Comparison of ENCODE assay signal across 14 cellular contexts in the genomic region with DNA sequence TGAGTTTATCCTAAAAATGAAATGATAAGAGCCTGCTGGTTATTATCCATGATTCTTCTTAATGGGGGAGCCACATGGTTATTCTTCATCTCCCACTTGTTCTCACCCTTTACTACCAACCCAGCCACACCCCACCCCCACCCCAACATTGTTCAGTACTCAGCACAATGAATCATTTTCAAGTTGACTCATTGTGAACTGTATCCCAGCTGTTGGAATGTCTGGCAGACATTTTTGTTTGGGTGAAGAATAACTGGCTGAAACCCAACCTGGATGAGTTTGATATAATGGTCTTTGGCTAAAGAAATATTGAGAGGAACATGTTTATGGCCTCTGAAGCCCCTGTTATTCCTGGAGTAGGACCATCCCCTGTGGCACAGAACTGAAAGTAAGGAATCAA.
DNase-seq lines count a peak whose midpoint lies in the region; ATAC-seq and TF ChIP-seq lines count a peak whose summit lies in the region.
"Had no signal": no experiment of that assay in that cellular context is flagged by ENCODE, and none has a peak within 500 bp of the region (broad histone marks: within the 10 kb centered on the region; RNA-seq: fewer than 3 reads in every experiment).

No MANE protein-coding gene starts in this region.

- H3K4me1 ChIP-seq in adrenal gland (replicated peaks in 1 of 2), result peaks cover 0 to 7% of the 10 kb centered on the region in 2 donors
- H3K4me1 ChIP-seq: BLaER1 had no signal

- intact Hi-C loops in adrenal gland (cut with DNase I), result no loop called here
- intact Hi-C loops in activated T-helper 1 cell treated with anti-CD3 and anti-CD28 coated beads, Interleukin-12 subunit alpha, Interleukin-12 subunit beta, Interleukin-2, Interleukin-4 antibody, amounts not matched to agents 30 ng/mL and 10 ng/mL and 1 ng/mL, durations not matched to agents 14 hours and 24 hours and 36 hours (cut with micrococcal nuclease), result no loop called here

- no peaks in the 10 kb centered on the region for H3K9me3 Mint-ChIP-seq in activated T-helper 1 cell treated with anti-CD3 and anti-CD28 coated beads, Interleukin-12 subunit alpha, Interleukin-12 subunit beta, Interleukin-2, Interleukin-4 antibody, amounts not matched to agents 30 ng/mL and 10 ng/mL and 1 ng/mL, durations not matched to agents 14 hours and 24 hours and 36 hours
- H3K9me3 Mint-ChIP-seq: activated naive CD8-positive, alpha-beta T cell treated with anti-CD3 and anti-CD28 coated beads, Interleukin-2, amount 10 ng/mL, durations not matched to agents 7 days and 5 days had no signal

- DNase-seq in A172 (ENCODE audit: low spot score) (peak; percentile 87), HK-2 (ENCODE audit: unreplicated experiment) (peak; percentile 51), adrenal gland (peak in 5 of 7 donors; percentile 15 to 34 (median 24)), glomerular endothelial cell (ENCODE audit: extremely low read depth, low read depth, low spot score) (peak; percentile 37), DMS153 (lab: John Stamatoyannopoulos, UW) (no peak)
- no peak for DNase-seq in activated T-helper 1 cell treated with anti-CD3 and anti-CD28 coated beads, Interleukin-12 subunit alpha, Interleukin-12 subunit beta, Interleukin-2, Interleukin-4 antibody, amounts not matched to agents 30 ng/mL and 10 ng/mL and 1 ng/mL, durations not matched to agents 14 hours and 24 hours and 36 hours (ENCODE audit: low spot score)
- DNase-seq: activated CD4-positive, alpha-beta T cell treated with anti-CD3 and anti-CD28 coated beads for 36 hours; activated naive CD8-positive, alpha-beta T cell treated with anti-CD3 and anti-CD28 coated beads, Interleukin-2, amount 10 ng/mL, durations not matched to agents 7 days and 5 days; glutamatergic neuron; NCI-H1048; stomach had no signal

- TF ChIP-seq CTCF in adrenal gland (IDR thresholded peaks at IDR 0.05), result no peak

- H3K27ac ChIP-seq in adrenal gland, result no peak overlapping the region
- H3K27ac ChIP-seq: BLaER1, stomach had no signal

- H3K36me3 Mint-ChIP-seq in activated T-helper 1 cell treated with anti-CD3 and anti-CD28 coated beads, Interleukin-12 subunit alpha, Interleukin-12 subunit beta, Interleukin-2, Interleukin-4 antibody, amounts not matched to agents 30 ng/mL and 10 ng/mL and 1 ng/mL, durations not matched to agents 14 hours and 24 hours and 36 hours (ENCODE audit: low read depth), result no peaks in the 10 kb centered on the region
- H3K36me3 Mint-ChIP-seq: activated naive CD8-positive, alpha-beta T cell treated with anti-CD3 and anti-CD28 coated beads, Interleukin-2, amount 10 ng/mL, durations not matched to agents 7 days and 5 days had no signal

- no peaks in the 10 kb centered on the region for H3K9me3 ChIP-seq in adrenal gland (replicated peaks in 1 of 3)
- H3K9me3 ChIP-seq: BLaER1, stomach had no signal

- H3K27me3 ChIP-seq in adrenal gland, result no peaks in the 10 kb centered on the region
- H3K27me3 ChIP-seq: BLaER1, stomach had no signal

- no peak overlapping the region for H3K4me3 ChIP-seq in adrenal gland
- H3K4me3 ChIP-seq: BLaER1, stomach had no signal

- no peaks in the 10 kb centered on the region for H3K27me3 Mint-ChIP-seq in activated T-helper 1 cell treated with anti-CD3 and anti-CD28 coated beads, Interleukin-12 subunit alpha, Interleukin-12 subunit beta, Interleukin-2, Interleukin-4 antibody, amounts not matched to agents 30 ng/mL and 10 ng/mL and 1 ng/mL, durations not matched to agents 14 hours and 24 hours and 36 hours (ENCODE audit: insufficient read depth)
- H3K27me3 Mint-ChIP-seq: activated CD4-positive, alpha-beta T cell treated with anti-CD3 and anti-CD28 coated beads for 36 hours; activated naive CD8-positive, alpha-beta T cell treated with anti-CD3 and anti-CD28 coated beads, Interleukin-2, amount 10 ng/mL, durations not matched to agents 7 days and 5 days had no signal

- H3K4me3 Mint-ChIP-seq in activated T-helper 1 cell treated with anti-CD3 and anti-CD28 coated beads, Interleukin-12 subunit alpha, Interleukin-12 subunit beta, Interleukin-2, Interleukin-4 antibody, amounts not matched to agents 30 ng/mL and 10 ng/mL and 1 ng/mL, durations not matched to agents 14 hours and 24 hours and 36 hours, result no peak overlapping the region
- H3K4me3 Mint-ChIP-seq: activated CD4-positive, alpha-beta T cell treated with anti-CD3 and anti-CD28 coated beads for 36 hours; activated naive CD8-positive, alpha-beta T cell treated with anti-CD3 and anti-CD28 coated beads, Interleukin-2, amount 10 ng/mL, durations not matched to agents 7 days and 5 days had no signal

- ATAC-seq in GM21576 (IDR thresholded peaks at IDR 0.05; ENCODE audit: unreplicated experiment) (no peak), HG03460 (IDR thresholded peaks at IDR 0.05; ENCODE audit: unreplicated experiment) (no peak)
- ATAC-seq: activated CD4-positive, alpha-beta T cell treated with anti-CD3 and anti-CD28 coated beads for 36 hours had no signal

- H3K36me3 ChIP-seq in adrenal gland (replicated peaks in 1 of 2), result no peaks in the 10 kb centered on the region
- H3K36me3 ChIP-seq: BLaER1 had no signal

- H3K27ac Mint-ChIP-seq in activated T-helper 1 cell treated with anti-CD3 and anti-CD28 coated beads, Interleukin-12 subunit alpha, Interleukin-12 subunit beta, Interleukin-2, Interleukin-4 antibody, amounts not matched to agents 30 ng/mL and 10 ng/mL and 1 ng/mL, durations not matched to agents 14 hours and 24 hours and 36 hours, result no peak overlapping the region
- H3K27ac Mint-ChIP-seq: activated CD4-positive, alpha-beta T cell treated with anti-CD3 and anti-CD28 coated beads for 36 hours; activated naive CD8-positive, alpha-beta T cell treated with anti-CD3 and anti-CD28 coated beads, Interleukin-2, amount 10 ng/mL, durations not matched to agents 7 days and 5 days had no signal

- H3K4me1 Mint-ChIP-seq in activated T-helper 1 cell treated with anti-CD3 and anti-CD28 coated beads, Interleukin-12 subunit alpha, Interleukin-12 subunit beta, Interleukin-2, Interleukin-4 antibody, amounts not matched to agents 30 ng/mL and 10 ng/mL and 1 ng/mL, durations not matched to agents 14 hours and 24 hours and 36 hours (ENCODE audit: low read depth), result no peaks in the 10 kb centered on the region
- H3K4me1 Mint-ChIP-seq: activated CD4-positive, alpha-beta T cell treated with anti-CD3 and anti-CD28 coated beads for 36 hours; activated naive CD8-positive, alpha-beta T cell treated with anti-CD3 and anti-CD28 coated beads, Interleukin-2, amount 10 ng/mL, durations not matched to agents 7 days and 5 days had no signal

- TF ChIP-seq POLR2A in adrenal gland (IDR thresholded peaks at IDR 0.05), result no peak

Comparison
In these comparisons a context has a peak if more than half of its experiments do, and no peak if none do; other contexts are left out.
1. DNase-seq: peak in A172 (single experiment), HK-2 (single experiment), adrenal gland (5 of 7) and glomerular endothelial cell (single experiment); none in activated T-helper 1 cell treated with anti-CD3 and anti-CD28 coated beads, Interleukin-12 subunit alpha, Interleukin-12 subunit beta, Interleukin-2, Interleukin-4 antibody, amounts not matched to agents 30 ng/mL and 10 ng/mL and 1 ng/mL, durations not matched to agents 14 hours and 24 hours and 36 hours (single experiment) and DMS153 (single experiment).